ENCODE assay signal across 24 cellular contexts in the genomic region with DNA sequence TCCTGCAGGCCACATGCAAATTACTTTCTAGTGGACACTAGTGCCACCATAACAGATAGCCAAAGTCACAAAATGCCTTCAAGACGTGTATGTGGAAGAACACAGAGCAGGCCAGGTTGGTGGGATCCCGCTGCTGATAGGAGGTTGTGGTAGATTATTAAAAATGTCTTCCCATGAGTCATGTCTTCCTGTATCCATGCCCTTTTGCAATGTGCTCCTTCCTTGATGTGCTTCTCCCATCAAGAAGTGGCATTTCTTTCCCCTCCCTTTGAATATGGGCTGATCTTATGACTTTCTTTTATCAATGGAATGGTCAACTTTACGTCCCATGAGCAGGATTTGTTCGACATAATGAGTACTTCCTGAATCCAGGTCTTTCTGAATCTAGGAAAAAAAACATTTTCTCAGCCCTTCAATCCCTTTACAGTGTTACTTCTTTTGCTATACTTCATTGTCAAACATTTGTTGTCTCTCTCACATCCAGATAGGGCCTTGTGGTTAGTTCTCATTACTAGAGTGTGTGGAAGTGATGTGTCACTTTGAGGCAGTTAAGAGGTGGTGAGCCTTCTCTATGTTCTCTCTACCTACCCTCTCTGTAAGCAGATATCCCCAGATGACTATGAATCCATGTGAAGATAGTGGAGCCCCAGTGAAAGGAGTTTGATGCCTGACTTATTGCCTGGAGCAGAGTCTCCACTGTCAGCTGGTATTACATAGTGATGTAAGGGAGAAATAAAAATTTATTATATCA.
DNase-seq lines count a peak whose midpoint lies in the region; ATAC-seq and TF ChIP-seq lines count a peak whose summit lies in the region.
"Had no signal": no experiment of that assay in that cellular context is flagged by ENCODE, and none has a peak within 500 bp of the region (broad histone marks: within the 10 kb centered on the region; RNA-seq: fewer than 3 reads in every experiment).

No MANE protein-coding gene starts in this region.

- peak overlapping the region; percentile 3; the same call in 1 of the 2 replicates for H3K4ac ChIP-seq in IMR-90 (ENCODE audit: low read depth, low read length)

- no peak overlapping the region for H4K5ac ChIP-seq in IMR-90 (ENCODE audit: low read depth, low read length)

- H3K79me1 ChIP-seq in IMR-90 (ENCODE audit: low read depth in 1 of 2, low read length in 2 of 2) = no peaks in the 10 kb centered on the region

- peak overlapping the region; percentile 54; the same call in 1 of the 2 replicates for H2BK20ac ChIP-seq in IMR-90 (ENCODE audit: low read depth, low read length)

- TF ChIP-seq CTCF in activated CD8-positive, alpha-beta T cell treated with anti-CD3 and anti-CD28 coated beads for 36 hours (IDR thresholded peaks at IDR 0.05) = no peak
- TF ChIP-seq CTCF in IMR-90 (conservative IDR thresholded peaks at IDR 0.05; ENCODE audit: low read depth, low read length) (no peak), esophagus muscularis mucosa (IDR thresholded peaks at IDR 0.05) (no peak)

- H3K36me3 ChIP-seq in IMR-90 (ENCODE audit: control insufficient read depth, insufficient read depth, low read length) (no peaks in the 10 kb centered on the region), esophagus muscularis mucosa (no peaks in the 10 kb centered on the region)
- H3K36me3 ChIP-seq: esophagus squamous epithelium, MG63, right lobe of liver, SJCRH30, suprapubic skin had no signal

- H3K27ac ChIP-seq in IMR-90 (ENCODE audit: insufficient read depth, low read length) (no peak overlapping the region), esophagus muscularis mucosa (replicated peaks in 1 of 4) (no peak overlapping the region)
- H3K27ac ChIP-seq: C4-2B, esophagus squamous epithelium, right lobe of liver, SJCRH30, suprapubic skin had no signal

- H3K9me3 Mint-ChIP-seq in activated CD8-positive, alpha-beta T cell treated with anti-CD3 and anti-CD28 coated beads for 36 hours = no peaks in the 10 kb centered on the region
- no peaks in the 10 kb centered on the region for H3K9me3 Mint-ChIP-seq in activated CD8-positive, alpha-beta T cell treated with anti-CD3 and anti-CD28 coated beads, Interleukin-2, amount 10 ng/mL, durations not matched to agents 7 days and 5 days (ENCODE audit: insufficient read depth)
- no peaks in the 10 kb centered on the region for H3K9me3 Mint-ChIP-seq in activated naive CD8-positive, alpha-beta T cell treated with anti-CD3 and anti-CD28 coated beads, Interleukin-2, amount 10 ng/mL, durations not matched to agents 7 days and 5 days
- H3K9me3 Mint-ChIP-seq: T-helper 1 cell treated with Interleukin-12 subunit alpha and Interleukin-12 subunit beta and Interleukin-4 antibody, amounts not matched to agents 30 μg/mL and 1 μg/mL, for 36 hours had no signal

- H3K4me1 ChIP-seq in IMR-90 (ENCODE audit: control insufficient read depth, insufficient read depth, low read length) = no peaks in the 10 kb centered on the region; the same call in 1 of the 2 replicates
- peaks cover 0 to 7% (median 0%) of the 10 kb centered on the region in 4 donors for H3K4me1 ChIP-seq in esophagus muscularis mucosa
- H3K4me1 ChIP-seq: esophagus squamous epithelium, right lobe of liver, SJCRH30 had no signal

- H4K8ac ChIP-seq in IMR-90 (ENCODE audit: low read depth in 2 of 2, low read length in 2 of 2) = 0 out of 4 replicates have a peak overlapping the region, but pooled peaks of 1 of the 2 experiments have one; percentile 20

- H3K9me1 ChIP-seq in IMR-90 (ENCODE audit: insufficient read depth, low read length) = no peaks in the 10 kb centered on the region

- dilution Hi-C loops in IMR-90 (cut with HindIII; ENCODE audit: low sequenced_read_pairs, unreplicated experiment) = no loop called here

- no peak overlapping the region for H2BK5ac ChIP-seq in IMR-90 (ENCODE audit: low read depth, low read length, poor library complexity, severe bottlenecking)

- no peak overlapping the region for H3K4me3 ChIP-seq in IMR-90 (ENCODE audit: insufficient read depth, low read depth, low read length)
- H3K4me3 ChIP-seq in esophagus muscularis mucosa = no peak overlapping the region
- H3K4me3 ChIP-seq: esophagus squamous epithelium, MG63, right lobe of liver, SJCRH30, suprapubic skin had no signal

- no peak overlapping the region for H3K56ac ChIP-seq in IMR-90 (ENCODE audit: extremely low read depth, insufficient read depth, low read length)

- intact Hi-C loops in activated CD8-positive, alpha-beta T cell treated with anti-CD3 and anti-CD28 coated beads for 36 hours (cut with micrococcal nuclease) = no loop called here
- intact Hi-C loops in IMR-90 (cut with micrococcal nuclease) (no loop called here), esophagus muscularis mucosa (cut with DNase I) (no loop called here)

- in situ Hi-C loops in IMR-90 (cut with MboI; ENCODE audit: low sequenced_read_pairs) = no loop called here

- H3K14ac ChIP-seq in IMR-90 (replicated peaks; ENCODE audit: low read depth, low read length) = 0 out of 2 replicates have a peak overlapping the region, but pooled peaks have one; percentile 32

- H3K36me3 Mint-ChIP-seq in activated CD8-positive, alpha-beta T cell treated with anti-CD3 and anti-CD28 coated beads for 36 hours (ENCODE audit: low read depth) = peaks cover 2% of the 10 kb centered on the region
- H3K36me3 Mint-ChIP-seq in activated CD8-positive, alpha-beta T cell treated with anti-CD3 and anti-CD28 coated beads, Interleukin-2, amount 10 ng/mL, durations not matched to agents 7 days and 5 days (ENCODE audit: low read depth) = no peaks in the 10 kb centered on the region
- peaks cover 3% of the 10 kb centered on the region for H3K36me3 Mint-ChIP-seq in activated naive CD8-positive, alpha-beta T cell treated with anti-CD3 and anti-CD28 coated beads, Interleukin-2, amount 10 ng/mL, durations not matched to agents 7 days and 5 days
- H3K36me3 Mint-ChIP-seq: mesothelial cell of epicardium had no signal

- H2AK5ac ChIP-seq in IMR-90 (ENCODE audit: low read depth, low read length) = 0 out of 2 replicates have a peak overlapping the region, but pooled peaks have one; percentile 13

- H3K23ac ChIP-seq in IMR-90 (ENCODE audit: low read depth, low read length) = no peak overlapping the region

- peak overlapping the region; percentile 85; the same call in 1 of the 3 replicates for H2BK15ac ChIP-seq in IMR-90 (ENCODE audit: low read depth, low read length)

- CTCF ChIA-PET in activated CD8-positive, alpha-beta T cell treated with anti-CD3 and anti-CD28 coated beads for 36 hours (lab: Charles Lee) = no interaction called here
- CTCF ChIA-PET in activated CD8-positive, alpha-beta T cell treated with anti-CD3 and anti-CD28 coated beads, Interleukin-2, amount 10 ng/mL, durations not matched to agents 7 days and 5 days (lab: Charles Lee) = interaction anchor here (1.3 kb wide), 1 partner anchor 9 kb away, joined by 7 read pairs; no protein-coding TSS in a partner anchor
- CTCF ChIA-PET in IMR-90 (lab: Yijun Ruan, JAX) = no interaction called here

- H3K9me3 ChIP-seq in IMR-90 (ENCODE audit: control insufficient read depth, insufficient read depth, low read length) (no peaks in the 10 kb centered on the region), esophagus muscularis mucosa (no peaks in the 10 kb centered on the region)
- H3K9me3 ChIP-seq: esophagus squamous epithelium, MG63, right lobe of liver, SJCRH30, suprapubic skin had no signal

- H2AK9ac ChIP-seq in IMR-90 (replicated peaks; ENCODE audit: low read depth, low read length, poor library complexity) = no peak overlapping the region

- DNase-seq in activated CD8-positive, alpha-beta T cell treated with anti-CD3 and anti-CD28 coated beads for 36 hours = peak; percentile 8
- DNase-seq in activated CD8-positive, alpha-beta T cell treated with anti-CD3 and anti-CD28 coated beads, Interleukin-2, amount 10 ng/mL, durations not matched to agents 7 days and 5 days = no peak
- no peak for DNase-seq in IMR-90
- no peak for DNase-seq in activated naive CD8-positive, alpha-beta T cell treated with anti-CD3 and anti-CD28 coated beads, Interleukin-2, amount 10 ng/mL, durations not matched to agents 7 days and 5 days
- peak; percentile 31 for DNase-seq in myocyte (ENCODE audit: low read depth)
- no peak for DNase-seq in NCI-H1105 (lab: John Stamatoyannopoulos, UW)
- DNase-seq in esophagus muscularis mucosa (ENCODE audit: extremely low spot score) = no peak
- DNase-seq in NCI-H2081 (lab: John Stamatoyannopoulos, UW) = no peak
- DNase-seq: activated CD8-positive, alpha-beta memory T cell treated with anti-CD3 and anti-CD28 coated beads for 24 hours; activated gamma-delta T cell; aorta; esophagus squamous epithelium; MG63; NCI-H1694 treated with DMSO at 0.1 percent for 48 hours; NCI-H2227 treated with DMSO at 0.1 percent for 48 hours; NCI-H82; right lobe of liver; SJCRH30; stimulated activated CD4-positive, alpha-beta T cell treated with anti-CD3 and anti-CD28 coated beads, Interleukin-15, amount 100 ng/mL, for 24 hours had no signal

- no peak overlapping the region for H3K9ac ChIP-seq in IMR-90 (ENCODE audit: low read depth, low read length)

- H3K27ac Mint-ChIP-seq in activated CD8-positive, alpha-beta T cell treated with anti-CD3 and anti-CD28 coated beads for 36 hours = no peak overlapping the region
- no peak overlapping the region for H3K27ac Mint-ChIP-seq in activated CD8-positive, alpha-beta T cell treated with anti-CD3 and anti-CD28 coated beads, Interleukin-2, amount 10 ng/mL, durations not matched to agents 7 days and 5 days
- H3K27ac Mint-ChIP-seq in activated naive CD8-positive, alpha-beta T cell treated with anti-CD3 and anti-CD28 coated beads, Interleukin-2, amount 10 ng/mL, durations not matched to agents 7 days and 5 days = no peak overlapping the region
- H3K27ac Mint-ChIP-seq: IgD-negative memory B cell; mesothelial cell of epicardium; T-helper 1 cell treated with Interleukin-12 subunit alpha and Interleukin-12 subunit beta and Interleukin-4 antibody, amounts not matched to agents 30 μg/mL and 1 μg/mL, for 36 hours had no signal

- H2BK120ac ChIP-seq in IMR-90 (ENCODE audit: low read depth, low read length) = 0 out of 2 replicates have a peak overlapping the region, but pooled peaks have one; percentile 40

- H3K27me3 Mint-ChIP-seq in activated CD8-positive, alpha-beta T cell treated with anti-CD3 and anti-CD28 coated beads for 36 hours = no peaks in the 10 kb centered on the region
- no peaks in the 10 kb centered on the region for H3K27me3 Mint-ChIP-seq in activated CD8-positive, alpha-beta T cell treated with anti-CD3 and anti-CD28 coated beads, Interleukin-2, amount 10 ng/mL, durations not matched to agents 7 days and 5 days (ENCODE audit: low read depth)
- H3K27me3 Mint-ChIP-seq in activated naive CD8-positive, alpha-beta T cell treated with anti-CD3 and anti-CD28 coated beads, Interleukin-2, amount 10 ng/mL, durations not matched to agents 7 days and 5 days = peaks cover 5% of the 10 kb centered on the region

- H3K4me1 Mint-ChIP-seq in activated CD8-positive, alpha-beta T cell treated with anti-CD3 and anti-CD28 coated beads for 36 hours (ENCODE audit: low read depth) = peaks cover 41% of the 10 kb centered on the region
- peaks cover 21% of the 10 kb centered on the region for H3K4me1 Mint-ChIP-seq in activated CD8-positive, alpha-beta T cell treated with anti-CD3 and anti-CD28 coated beads, Interleukin-2, amount 10 ng/mL, durations not matched to agents 7 days and 5 days (ENCODE audit: low read depth)
- H3K4me1 Mint-ChIP-seq in activated naive CD8-positive, alpha-beta T cell treated with anti-CD3 and anti-CD28 coated beads, Interleukin-2, amount 10 ng/mL, durations not matched to agents 7 days and 5 days = peaks cover 16% of the 10 kb centered on the region
- H3K4me1 Mint-ChIP-seq: mesothelial cell of epicardium had no signal

- no peaks in the 10 kb centered on the region for H4K20me1 ChIP-seq in IMR-90 (ENCODE audit: insufficient read depth, low read length)

- H4K91ac ChIP-seq in IMR-90 (ENCODE audit: insufficient read depth, low read depth, low read length) = no peak overlapping the region

- no peak overlapping the region for H3K4me3 Mint-ChIP-seq in activated CD8-positive, alpha-beta T cell treated with anti-CD3 and anti-CD28 coated beads for 36 hours
- no peak overlapping the region for H3K4me3 Mint-ChIP-seq in activated CD8-positive, alpha-beta T cell treated with anti-CD3 and anti-CD28 coated beads, Interleukin-2, amount 10 ng/mL, durations not matched to agents 7 days and 5 days
- H3K4me3 Mint-ChIP-seq in activated naive CD8-positive, alpha-beta T cell treated with anti-CD3 and anti-CD28 coated beads, Interleukin-2, amount 10 ng/mL, durations not matched to agents 7 days and 5 days = no peak overlapping the region
- H3K4me3 Mint-ChIP-seq: IgD-negative memory B cell; mesothelial cell of epicardium; T-helper 1 cell treated with Interleukin-12 subunit alpha and Interleukin-12 subunit beta and Interleukin-4 antibody, amounts not matched to agents 30 μg/mL and 1 μg/mL, for 36 hours had no signal

- no CpG with 5 or more reads among the region's 4 CpGs for WGBS in IMR-90 (ENCODE audit: extremely low coverage in 2 of 2, insufficient read length in 1 of 2), 2 experiments
- 75% methylated on average over 4 of the region's 4 CpGs for WGBS in esophagus muscularis mucosa

- ATAC-seq in activated CD8-positive, alpha-beta T cell treated with anti-CD3 and anti-CD28 coated beads for 36 hours = peak; percentile 92
- no peak for ATAC-seq in activated CD8-positive, alpha-beta T cell treated with anti-CD3 and anti-CD28 coated beads, Interleukin-2, amount 10 ng/mL, durations not matched to agents 7 days and 5 days
- no peak for ATAC-seq in IMR-90 (ENCODE audit: low read depth)
- peak; percentile 30 for ATAC-seq in activated naive CD8-positive, alpha-beta T cell treated with anti-CD3 and anti-CD28 coated beads, Interleukin-2, amount 10 ng/mL, durations not matched to agents 7 days and 5 days (ENCODE audit: low read depth)
- ATAC-seq: right lobe of liver had no signal

- POLR2A ChIA-PET in activated CD8-positive, alpha-beta T cell treated with anti-CD3 and anti-CD28 coated beads for 36 hours (lab: Charles Lee) = no interaction called here
- POLR2A ChIA-PET in activated CD8-positive, alpha-beta T cell treated with anti-CD3 and anti-CD28 coated beads, Interleukin-2, amount 10 ng/mL, durations not matched to agents 7 days and 5 days (lab: Charles Lee) = no interaction called here
- POLR2A ChIA-PET in IMR-90 (lab: Charles Lee; ENCODE audit: unreplicated experiment) = no interaction called here
- POLR2A ChIA-PET in activated naive CD8-positive, alpha-beta T cell treated with anti-CD3 and anti-CD28 coated beads, Interleukin-2, amount 10 ng/mL, durations not matched to agents 7 days and 5 days (lab: Charles Lee) = no interaction called here

- H3K18ac ChIP-seq in IMR-90 (ENCODE audit: low read depth, low read length) = peak overlapping the region; percentile 59; the same call in 1 of the 2 replicates

- no peak overlapping the region for H2AFZ ChIP-seq in IMR-90 (replicated peaks; ENCODE audit: low read length, poor library complexity)

- no peak for TF ChIP-seq RAD21 in IMR-90 (IDR thresholded peaks at IDR 0.05; ENCODE audit: low read length)

- H3K4me2 ChIP-seq in IMR-90 (ENCODE audit: low read depth, low read length) = no peak overlapping the region

- no TSS peak for BruUV-seq in IMR-90 (replicated peaks; lab: Mats Ljungman, UMichigan)

- TF ChIP-seq POLR2A in IMR-90 (IDR thresholded peaks at IDR 0.05; ENCODE audit: low read depth, low read length) (no peak), esophagus muscularis mucosa (IDR thresholded peaks at IDR 0.05; ENCODE audit: low read depth) (no peak)

- no peak for TF ChIP-seq EP300 in esophagus muscularis mucosa (IDR thresholded peaks at IDR 0.05)

- no peaks in the 10 kb centered on the region for H3K27me3 ChIP-seq in IMR-90 (ENCODE audit: control insufficient read depth, insufficient read depth, low read length)
- no peaks in the 10 kb centered on the region for H3K27me3 ChIP-seq in esophagus muscularis mucosa
- H3K27me3 ChIP-seq: esophagus squamous epithelium, MG63, right lobe of liver, SJCRH30, suprapubic skin had no signal

Comparison
In these comparisons a context has a peak if more than half of its experiments do, and no peak if none do; other contexts are left out.
1. ATAC-seq: peak in activated CD8-positive, alpha-beta T cell treated with anti-CD3 and anti-CD28 coated beads for 36 hours (single experiment) and activated naive CD8-positive, alpha-beta T cell treated with anti-CD3 and anti-CD28 coated beads, Interleukin-2, amount 10 ng/mL, durations not matched to agents 7 days and 5 days (single experiment); none in activated CD8-positive, alpha-beta T cell treated with anti-CD3 and anti-CD28 coated beads, Interleukin-2, amount 10 ng/mL, durations not matched to agents 7 days and 5 days (single experiment) and IMR-90 (single experiment).
2. DNase-seq: peak in activated CD8-positive, alpha-beta T cell treated with anti-CD3 and anti-CD28 coated beads for 36 hours (single experiment) and myocyte (single experiment); none in activated CD8-positive, alpha-beta T cell treated with anti-CD3 and anti-CD28 coated beads, Interleukin-2, amount 10 ng/mL, durations not matched to agents 7 days and 5 days (single experiment), IMR-90 (single experiment), activated naive CD8-positive, alpha-beta T cell treated with anti-CD3 and anti-CD28 coated beads, Interleukin-2, amount 10 ng/mL, durations not matched to agents 7 days and 5 days (single experiment), NCI-H1105 (single experiment), esophagus muscularis mucosa (single experiment) and NCI-H2081 (0 of 2).